ENCODE assay signal across 9 cellular contexts in the genomic region with DNA sequence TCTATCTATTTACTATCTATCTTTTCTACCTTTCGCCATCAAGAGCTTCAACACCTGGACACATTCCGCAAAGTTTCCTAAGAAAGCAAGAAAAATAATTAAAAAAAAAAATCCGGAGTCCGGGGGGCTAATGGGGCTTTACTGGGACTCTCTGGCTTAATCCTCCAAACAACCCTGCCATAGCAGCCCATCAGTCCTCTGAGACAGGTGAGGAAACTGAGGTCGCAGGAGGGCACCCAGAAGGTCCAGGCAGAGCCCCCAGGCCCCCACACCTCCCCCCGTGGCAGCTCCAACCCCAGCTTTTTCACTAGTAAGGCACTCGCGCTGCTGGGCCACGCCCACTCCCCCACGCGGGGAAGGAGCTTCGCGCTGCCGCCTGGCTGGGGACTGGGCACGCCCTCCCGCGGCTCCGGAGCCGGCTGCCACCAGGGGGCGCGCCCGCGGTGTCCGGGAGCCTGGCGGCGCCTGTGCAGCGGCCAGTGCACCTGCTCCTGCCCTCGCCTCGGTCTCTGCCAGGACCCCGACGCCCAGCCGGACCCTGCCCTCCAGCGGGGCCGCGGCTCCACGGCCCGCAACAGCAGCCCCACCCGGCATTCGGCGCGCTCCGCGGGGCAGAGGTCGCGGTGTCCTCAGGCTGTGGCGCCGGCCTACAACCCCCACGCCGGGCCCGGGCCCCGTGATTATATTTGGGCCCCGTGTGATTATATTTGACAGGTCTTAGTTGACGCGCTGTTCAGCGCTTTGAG. TPM values are rescaled to one million over a fixed set of nuclear protein-coding genes. Genes with fewer than 3 reads are reported as not detected.
A peak's percentile ranks its signal among the peaks of the same experiment; 100 is the strongest.
DNase-seq lines count a peak whose midpoint lies in the region; ATAC-seq and FAIRE-seq lines count a peak whose summit lies in the region.
"Had no signal": no experiment of that assay in that cellular context is flagged by ENCODE, and none has a peak within 500 bp of the region (broad histone marks: within the 10 kb centered on the region; RNA-seq: fewer than 3 reads in every experiment).

No MANE protein-coding gene starts in this region.

- H3K4me1 ChIP-seq in small intestine (ENCODE audit: control insufficient read depth in 2 of 2, insufficient read depth in 1 of 2, low read depth in 1 of 2, low read length in 1 of 2) = no peaks in the 10 kb centered on the region

- ATAC-seq in HG03108 (IDR thresholded peaks at IDR 0.05; ENCODE audit: unreplicated experiment) (no peak), HG03175 (IDR thresholded peaks at IDR 0.05; ENCODE audit: unreplicated experiment) (no peak)

- H3K27me3 ChIP-seq in small intestine (ENCODE audit: control insufficient read depth in 2 of 2, insufficient read depth in 2 of 2, low read length in 2 of 2) = no peaks in the 10 kb centered on the region

- no peak overlapping the region for H3K27ac ChIP-seq in small intestine (ENCODE audit: low read depth in 1 of 2, low read length in 1 of 2)

- DNase-seq in EH (ENCODE audit: low read depth) (peak; percentile 55), LoVo (ENCODE audit: low spot score) (peak; percentile 68), T1000 (lab: John Stamatoyannopoulos, UW) (peak; percentile 20), amniotic stem cell (lab: John Stamatoyannopoulos, UW) (peak; percentile 1), hepatic stellate cell (ENCODE audit: low spot score) (peak; percentile 62), small intestine (peak; percentile 56)

- H3K9me3 ChIP-seq in small intestine (ENCODE audit: control insufficient read depth, low read depth) = no peaks in the 10 kb centered on the region

- WGBS in small intestine, 3 donors = 6 to 12% (median 10%) methylated on average over 36 to 55 of the region's 55 CpGs

- peak overlapping the region in 1 of 2 donors; percentile 26 for H3K4me3 ChIP-seq in small intestine (ENCODE audit: low read depth in 1 of 2, low read length in 2 of 2)

- H3K36me3 ChIP-seq in small intestine (ENCODE audit: control insufficient read depth in 2 of 2, insufficient read depth in 2 of 2, low read length in 2 of 2) = no peaks in the 10 kb centered on the region

- no peak for FAIRE-seq in small intestine (lab: Jason Lieb, UNC)
- FAIRE-seq: endometrium had no signal

RNA-seq across cellular contexts. Expression of a gene that starts 54.1 kb away (rescaled TPM):
- polyA plus RNA-seq in small intestine = 1 to 10 TPM in 2 of 3 donors, under 1 TPM in 1; 0.89 to 8.8 (median 4.9) TPM

Comparison
In these comparisons a context has a peak if more than half of its experiments do, and no peak if none do; other contexts are left out.
1. DNase-seq: peak in every context shown above with its lines; median percentile 68 in LoVo; 62 in hepatic stellate cell; 56 in small intestine; 55 in EH; 20 in T1000; 1 in amniotic stem cell.